8 cellular contexts compared by ENCODE assay signal in genomic region chr1:58883888-58884482, GRCh38.
DNase-seq lines count a peak whose midpoint lies in the region; ATAC-seq and TF ChIP-seq lines count a peak whose summit lies in the region.
"Had no signal": no experiment of that assay in that cellular context is flagged by ENCODE, and none has a peak within 500 bp of the region (broad histone marks: within the 10 kb centered on the region; RNA-seq: fewer than 3 reads in every experiment).

No MANE protein-coding gene starts in this region.

- H3K4me1 ChIP-seq in stomach (peaks cover 59 to 74% (median 63%) of the 10 kb centered on the region in 4 donors), BE2C (no peaks in the 10 kb centered on the region)

- H3K36me3 Mint-ChIP-seq in endothelial cell (ENCODE audit: low read depth, unreplicated experiment): no peaks in the 10 kb centered on the region
- H3K36me3 Mint-ChIP-seq in activated CD4-positive, alpha-beta T cell treated with anti-CD3 and anti-CD28 coated beads, Interleukin-2, amount 10 ng/mL, durations not matched to agents 24 days and 14 days (ENCODE audit: low read depth): peaks cover 1% of the 10 kb centered on the region

- ATAC-seq in GM21390 (IDR thresholded peaks at IDR 0.05; ENCODE audit: unreplicated experiment): peak; percentile 68

- no peaks in the 10 kb centered on the region for H3K9me3 ChIP-seq in stomach
- H3K9me3 ChIP-seq in BE2C: no peaks in the 10 kb centered on the region

- peaks cover 18% of the 10 kb centered on the region for H3K4me1 Mint-ChIP-seq in endothelial cell (ENCODE audit: unreplicated experiment)
- peaks cover 29% of the 10 kb centered on the region for H3K4me1 Mint-ChIP-seq in activated CD4-positive, alpha-beta T cell treated with anti-CD3 and anti-CD28 coated beads, Interleukin-2, amount 10 ng/mL, durations not matched to agents 24 days and 14 days

- no peaks in the 10 kb centered on the region for H3K9me3 Mint-ChIP-seq in endothelial cell (ENCODE audit: unreplicated experiment)
- peaks cover 16% of the 10 kb centered on the region for H3K9me3 Mint-ChIP-seq in activated CD4-positive, alpha-beta T cell treated with anti-CD3 and anti-CD28 coated beads, Interleukin-2, amount 10 ng/mL, durations not matched to agents 24 days and 14 days

- no peak for TF ChIP-seq POLR2A in stomach (IDR thresholded peaks at IDR 0.05)

- H3K4me3 Mint-ChIP-seq in endothelial cell (ENCODE audit: unreplicated experiment): no peak overlapping the region
- H3K4me3 Mint-ChIP-seq in activated CD4-positive, alpha-beta T cell treated with anti-CD3 and anti-CD28 coated beads, Interleukin-2, amount 10 ng/mL, durations not matched to agents 24 days and 14 days: no peak overlapping the region

- peak; percentile 83 for DNase-seq in NCI-H2029 (lab: John Stamatoyannopoulos, UW)
- no peak for DNase-seq in endothelial cell (ENCODE audit: low spot score)
- DNase-seq in stomach: no peak
- DNase-seq in activated CD4-positive, alpha-beta T cell treated with anti-CD3 and anti-CD28 coated beads, Interleukin-2, amount 10 ng/mL, durations not matched to agents 24 days and 14 days: no peak
- DNase-seq in BE2C: no peak
- no peak for DNase-seq in NCI-H187 (lab: John Stamatoyannopoulos, UW)

- H3K27me3 Mint-ChIP-seq in endothelial cell (ENCODE audit: unreplicated experiment): peaks cover 1% of the 10 kb centered on the region
- no peaks in the 10 kb centered on the region for H3K27me3 Mint-ChIP-seq in activated CD4-positive, alpha-beta T cell treated with anti-CD3 and anti-CD28 coated beads, Interleukin-2, amount 10 ng/mL, durations not matched to agents 24 days and 14 days

- H3K27me3 ChIP-seq in stomach (no peaks in the 10 kb centered on the region), BE2C (no peaks in the 10 kb centered on the region)

- H3K4me3 ChIP-seq in stomach: no peak overlapping the region
- no peak overlapping the region for H3K4me3 ChIP-seq in BE2C (ENCODE audit: low read depth, low read length)
- H3K4me3 ChIP-seq: SK-N-MC had no signal

- no peak for TF ChIP-seq CTCF in endothelial cell (IDR thresholded peaks at IDR 0.05; ENCODE audit: unreplicated experiment)
- TF ChIP-seq CTCF in stomach (IDR thresholded peaks at IDR 0.05): no peak
- no peak for TF ChIP-seq CTCF in BE2C (IDR thresholded peaks at IDR 0.05; ENCODE audit: low read depth, low read length)

- H3K27ac ChIP-seq in stomach: peak overlapping the region; percentile 72 to 92 (median 83)
- H3K27ac ChIP-seq: SK-N-MC had no signal

- H3K36me3 ChIP-seq in stomach (no peaks in the 10 kb centered on the region), BE2C (no peaks in the 10 kb centered on the region)

- WGBS in stomach, 5 donors: 13 to 60% (median 44%) methylated on average over 4 of the region's 4 CpGs

- intact Hi-C loops in stomach (cut with DNase I; ENCODE audit: low total_unique reads): no loop called here
- intact Hi-C loops in activated CD4-positive, alpha-beta T cell treated with anti-CD3 and anti-CD28 coated beads, Interleukin-2, amount 10 ng/mL, durations not matched to agents 24 days and 14 days (cut with micrococcal nuclease): no loop called here

- no peak for TF ChIP-seq EP300 in stomach (IDR thresholded peaks at IDR 0.05)

- H3K27ac Mint-ChIP-seq in endothelial cell (ENCODE audit: unreplicated experiment): peak overlapping the region; percentile 85
- H3K27ac Mint-ChIP-seq in activated CD4-positive, alpha-beta T cell treated with anti-CD3 and anti-CD28 coated beads, Interleukin-2, amount 10 ng/mL, durations not matched to agents 24 days and 14 days: no peak overlapping the region
